8 cellular contexts compared by ENCODE assay signal in the genomic region with DNA sequence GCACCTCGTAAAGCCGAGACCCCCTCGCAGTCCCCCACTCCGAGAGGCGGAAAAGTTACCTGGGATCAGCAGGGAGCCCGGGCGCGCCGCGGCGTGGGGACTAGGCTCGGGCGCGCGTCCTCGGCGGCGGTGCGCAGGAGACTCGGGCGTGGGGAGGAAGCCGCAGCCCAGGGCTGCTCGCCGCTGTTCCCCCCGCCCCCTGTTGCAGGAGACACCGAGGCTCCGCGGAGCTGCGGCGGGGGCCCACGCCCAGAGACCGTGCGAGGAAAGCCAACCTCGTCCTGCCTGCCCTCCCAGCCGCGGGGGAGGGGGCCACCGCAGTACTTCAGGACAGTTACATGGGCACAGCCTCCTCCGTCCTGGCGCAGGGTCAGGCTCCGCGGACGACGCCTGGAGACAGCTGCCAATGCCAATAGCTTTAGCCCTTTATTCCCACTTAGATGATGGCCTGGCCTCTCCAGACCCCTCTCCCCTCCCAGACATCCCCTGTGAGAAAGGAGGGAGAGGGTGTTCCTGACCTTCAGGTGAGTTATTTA. TPM values are rescaled to one million over a fixed set of nuclear protein-coding genes. Genes with fewer than 3 reads are reported as not detected.
DNase-seq lines count a peak whose midpoint lies in the region; ATAC-seq, FAIRE-seq and TF ChIP-seq lines count a peak whose summit lies in the region.

A gene (minus strand): TSS at position 144 of the 536 bp plus-strand sequence. CDS start 54,814 bp downstream, outside the sequence.

- peaks cover 0 to 36% of the 10 kb centered on the region in 2 donors for H3K4me1 ChIP-seq in adrenal gland (replicated peaks in 1 of 2)

- no peaks in the 10 kb centered on the region for H3K36me3 ChIP-seq in adrenal gland (replicated peaks in 1 of 2)

- TF ChIP-seq CTCF in adrenal gland (IDR thresholded peaks at IDR 0.05) = no peak

- intact Hi-C loops in adrenal gland (cut with DNase I) = loop anchor here (5.0 to 10.0 kb wide), 2 partner anchors 82 to 249 kb away; a partner anchor contains a TSS

- H3K27me3 ChIP-seq in adrenal gland = no peaks in the 10 kb centered on the region

- peak within 1 kb of the TSS; percentile 46 to 93 (median 87) for H3K27ac ChIP-seq in adrenal gland

- H3K4me3 ChIP-seq in adrenal gland (peak within 1 kb of the TSS; percentile 42 to 94 (median 64)), iPS-11a (ENCODE audit: low read depth, low read length) (peak within 1 kb of the TSS; percentile 72)

- FAIRE-seq in GM19239 (lab: Jason Lieb, UNC) = no peak

- WGBS in adrenal gland, 4 donors = 0% methylated on average over 39 to 43 of the region's 43 CpGs; no CpG with 5 or more reads in 2 of the 4 donors

- peak; percentile 15 for DNase-seq in SIG-M5 treated with dmso at 0.1 percent for 504 hours (lab: John Stamatoyannopoulos, UW; ENCODE audit: unreplicated experiment)
- no peak for DNase-seq in SIG-M5 (lab: John Stamatoyannopoulos, UW)
- DNase-seq in adrenal gland = peak; percentile 71 to 83 (median 74)
- peak; percentile 89 for DNase-seq in retina
- no peak for DNase-seq in GM19239 (ENCODE audit: insufficient read length, low spot score)
- no peak for DNase-seq in activated CD4-positive, CD25-positive, alpha-beta regulatory T cell treated with anti-CD3 and anti-CD28 coated beads, Interleukin-2, amount 50 U/mL, for 72 hours

- no peaks in the 10 kb centered on the region for H3K9me3 ChIP-seq in adrenal gland (replicated peaks in 1 of 3)

- ATAC-seq in GM19397 (IDR thresholded peaks at IDR 0.05; ENCODE audit: unreplicated experiment) = no peak

- peak; percentile 27 to 79 for TF ChIP-seq POLR2A in adrenal gland (IDR thresholded peaks at IDR 0.05)

RNA-seq across cellular contexts. Expression of the gene that starts here (rescaled TPM):
- 100 to 1,000 TPM; 123 to 173 (median 140) TPM for total RNA-seq in adrenal gland
- polyA plus RNA-seq in adrenal gland = 100 to 1,000 TPM in 1 of 3 donors, 10 to 100 TPM in 2; 36.5 to 236 (median 53.3) TPM

Comparison
In these comparisons a context has a peak if more than half of its experiments do, and no peak if none do; other contexts are left out.
1. DNase-seq: peak in SIG-M5 treated with dmso at 0.1 percent for 504 hours (single experiment), adrenal gland (7 of 7) and retina (single experiment); none in SIG-M5 (single experiment), GM19239 (single experiment) and activated CD4-positive, CD25-positive, alpha-beta regulatory T cell treated with anti-CD3 and anti-CD28 coated beads, Interleukin-2, amount 50 U/mL, for 72 hours (single experiment).